Comparison of ENCODE assay signal across 2 cellular contexts in the genomic region with DNA sequence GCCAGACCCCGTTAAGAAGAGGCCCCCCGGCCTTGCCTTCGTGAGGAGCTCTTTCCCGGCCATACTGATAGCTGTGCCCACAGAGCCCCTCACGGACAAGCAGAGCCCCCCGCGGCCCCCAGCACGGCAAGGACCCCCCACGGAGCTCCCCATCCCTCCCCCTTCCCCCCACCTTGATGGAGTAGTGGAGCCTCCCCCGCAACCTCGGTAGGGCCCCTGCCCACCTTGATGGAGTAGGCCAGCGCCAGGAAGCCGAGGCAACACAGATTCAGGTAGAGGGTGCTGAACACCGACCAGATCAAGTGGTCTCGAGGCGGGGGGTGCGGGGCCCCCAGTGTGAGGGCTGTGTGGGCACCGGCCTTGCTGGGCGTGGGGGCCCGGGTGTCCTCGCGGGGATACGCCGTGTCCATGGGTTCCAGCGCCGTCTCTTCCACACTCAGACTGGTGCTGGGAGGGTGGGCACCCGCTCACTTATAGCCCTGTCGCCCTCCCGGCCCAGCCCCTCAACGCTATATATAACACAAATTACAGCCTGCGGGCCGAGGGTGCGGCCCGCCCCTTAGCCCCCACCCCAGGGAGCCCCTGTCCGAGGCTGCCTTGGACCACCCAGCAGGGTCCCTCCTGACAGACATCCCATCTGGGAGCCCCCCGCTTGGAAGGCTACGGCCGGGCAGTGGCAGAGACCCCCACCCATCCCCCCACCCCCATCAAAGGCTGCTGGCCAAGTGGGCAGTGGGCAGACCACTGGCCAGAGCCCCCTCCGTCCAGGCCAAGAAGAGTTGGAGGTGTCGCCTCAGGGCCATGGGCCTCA.
TF ChIP-seq lines count a peak whose summit lies in the region.

Gene IFITM5 (minus strand): TSS at position 446 of the 811 bp plus-strand sequence. CDS start 36 bp downstream, at position 410.

TF ChIP-seq in GM23338, 12 proteins besides CTCF, POLR2A, EP300 and RAD21:
- no peak for TF ChIP-seq JUNB (IDR thresholded peaks at IDR 0.05; ENCODE audit: unreplicated experiment)
- TF ChIP-seq, protein P1, sequence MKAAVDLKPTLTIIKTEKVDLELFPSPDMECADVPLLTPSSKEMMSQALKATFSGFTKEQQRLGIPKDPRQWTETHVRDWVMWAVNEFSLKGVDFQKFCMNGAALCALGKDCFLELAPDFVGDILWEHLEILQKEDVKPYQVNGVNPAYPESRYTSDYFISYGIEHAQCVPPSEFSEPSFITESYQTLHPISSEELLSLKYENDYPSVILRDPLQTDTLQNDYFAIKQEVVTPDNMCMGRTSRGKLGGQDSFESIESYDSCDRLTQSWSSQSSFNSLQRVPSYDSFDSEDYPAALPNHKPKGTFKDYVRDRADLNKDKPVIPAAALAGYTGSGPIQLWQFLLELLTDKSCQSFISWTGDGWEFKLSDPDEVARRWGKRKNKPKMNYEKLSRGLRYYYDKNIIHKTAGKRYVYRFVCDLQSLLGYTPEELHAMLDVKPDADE (IDR thresholded peaks at IDR 0.05), result no peak
- TF ChIP-seq POLR2AphosphoS5 (IDR thresholded peaks at IDR 0.05; ENCODE audit: low read depth), result no peak
- TF ChIP-seq ZNF114 (CRISPR knock-in tag; IDR thresholded peaks at IDR 0.05), result no peak
- no peak for TF ChIP-seq EZH2 (IDR thresholded peaks at IDR 0.05; ENCODE audit: low read depth, unreplicated experiment)
- TF ChIP-seq, protein P2, sequence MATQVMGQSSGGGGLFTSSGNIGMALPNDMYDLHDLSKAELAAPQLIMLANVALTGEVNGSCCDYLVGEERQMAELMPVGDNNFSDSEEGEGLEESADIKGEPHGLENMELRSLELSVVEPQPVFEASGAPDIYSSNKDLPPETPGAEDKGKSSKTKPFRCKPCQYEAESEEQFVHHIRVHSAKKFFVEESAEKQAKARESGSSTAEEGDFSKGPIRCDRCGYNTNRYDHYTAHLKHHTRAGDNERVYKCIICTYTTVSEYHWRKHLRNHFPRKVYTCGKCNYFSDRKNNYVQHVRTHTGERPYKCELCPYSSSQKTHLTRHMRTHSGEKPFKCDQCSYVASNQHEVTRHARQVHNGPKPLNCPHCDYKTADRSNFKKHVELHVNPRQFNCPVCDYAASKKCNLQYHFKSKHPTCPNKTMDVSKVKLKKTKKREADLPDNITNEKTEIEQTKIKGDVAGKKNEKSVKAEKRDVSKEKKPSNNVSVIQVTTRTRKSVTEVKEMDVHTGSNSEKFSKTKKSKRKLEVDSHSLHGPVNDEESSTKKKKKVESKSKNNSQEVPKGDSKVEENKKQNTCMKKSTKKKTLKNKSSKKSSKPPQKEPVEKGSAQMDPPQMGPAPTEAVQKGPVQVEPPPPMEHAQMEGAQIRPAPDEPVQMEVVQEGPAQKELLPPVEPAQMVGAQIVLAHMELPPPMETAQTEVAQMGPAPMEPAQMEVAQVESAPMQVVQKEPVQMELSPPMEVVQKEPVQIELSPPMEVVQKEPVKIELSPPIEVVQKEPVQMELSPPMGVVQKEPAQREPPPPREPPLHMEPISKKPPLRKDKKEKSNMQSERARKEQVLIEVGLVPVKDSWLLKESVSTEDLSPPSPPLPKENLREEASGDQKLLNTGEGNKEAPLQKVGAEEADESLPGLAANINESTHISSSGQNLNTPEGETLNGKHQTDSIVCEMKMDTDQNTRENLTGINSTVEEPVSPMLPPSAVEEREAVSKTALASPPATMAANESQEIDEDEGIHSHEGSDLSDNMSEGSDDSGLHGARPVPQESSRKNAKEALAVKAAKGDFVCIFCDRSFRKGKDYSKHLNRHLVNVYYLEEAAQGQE (IDR thresholded peaks at IDR 0.05; ENCODE audit: unreplicated experiment), result no peak
- TF ChIP-seq CREB1 (CRISPR knock-in tag; IDR thresholded peaks at IDR 0.05; ENCODE audit: low read depth), result no peak

TF ChIP-seq in H1, 55 proteins besides CTCF, POLR2A, EP300 and RAD21:
- TF ChIP-seq BACH1 (IDR thresholded peaks at IDR 0.05; ENCODE audit: low read length), result no peak
- TF ChIP-seq, protein P3, sequence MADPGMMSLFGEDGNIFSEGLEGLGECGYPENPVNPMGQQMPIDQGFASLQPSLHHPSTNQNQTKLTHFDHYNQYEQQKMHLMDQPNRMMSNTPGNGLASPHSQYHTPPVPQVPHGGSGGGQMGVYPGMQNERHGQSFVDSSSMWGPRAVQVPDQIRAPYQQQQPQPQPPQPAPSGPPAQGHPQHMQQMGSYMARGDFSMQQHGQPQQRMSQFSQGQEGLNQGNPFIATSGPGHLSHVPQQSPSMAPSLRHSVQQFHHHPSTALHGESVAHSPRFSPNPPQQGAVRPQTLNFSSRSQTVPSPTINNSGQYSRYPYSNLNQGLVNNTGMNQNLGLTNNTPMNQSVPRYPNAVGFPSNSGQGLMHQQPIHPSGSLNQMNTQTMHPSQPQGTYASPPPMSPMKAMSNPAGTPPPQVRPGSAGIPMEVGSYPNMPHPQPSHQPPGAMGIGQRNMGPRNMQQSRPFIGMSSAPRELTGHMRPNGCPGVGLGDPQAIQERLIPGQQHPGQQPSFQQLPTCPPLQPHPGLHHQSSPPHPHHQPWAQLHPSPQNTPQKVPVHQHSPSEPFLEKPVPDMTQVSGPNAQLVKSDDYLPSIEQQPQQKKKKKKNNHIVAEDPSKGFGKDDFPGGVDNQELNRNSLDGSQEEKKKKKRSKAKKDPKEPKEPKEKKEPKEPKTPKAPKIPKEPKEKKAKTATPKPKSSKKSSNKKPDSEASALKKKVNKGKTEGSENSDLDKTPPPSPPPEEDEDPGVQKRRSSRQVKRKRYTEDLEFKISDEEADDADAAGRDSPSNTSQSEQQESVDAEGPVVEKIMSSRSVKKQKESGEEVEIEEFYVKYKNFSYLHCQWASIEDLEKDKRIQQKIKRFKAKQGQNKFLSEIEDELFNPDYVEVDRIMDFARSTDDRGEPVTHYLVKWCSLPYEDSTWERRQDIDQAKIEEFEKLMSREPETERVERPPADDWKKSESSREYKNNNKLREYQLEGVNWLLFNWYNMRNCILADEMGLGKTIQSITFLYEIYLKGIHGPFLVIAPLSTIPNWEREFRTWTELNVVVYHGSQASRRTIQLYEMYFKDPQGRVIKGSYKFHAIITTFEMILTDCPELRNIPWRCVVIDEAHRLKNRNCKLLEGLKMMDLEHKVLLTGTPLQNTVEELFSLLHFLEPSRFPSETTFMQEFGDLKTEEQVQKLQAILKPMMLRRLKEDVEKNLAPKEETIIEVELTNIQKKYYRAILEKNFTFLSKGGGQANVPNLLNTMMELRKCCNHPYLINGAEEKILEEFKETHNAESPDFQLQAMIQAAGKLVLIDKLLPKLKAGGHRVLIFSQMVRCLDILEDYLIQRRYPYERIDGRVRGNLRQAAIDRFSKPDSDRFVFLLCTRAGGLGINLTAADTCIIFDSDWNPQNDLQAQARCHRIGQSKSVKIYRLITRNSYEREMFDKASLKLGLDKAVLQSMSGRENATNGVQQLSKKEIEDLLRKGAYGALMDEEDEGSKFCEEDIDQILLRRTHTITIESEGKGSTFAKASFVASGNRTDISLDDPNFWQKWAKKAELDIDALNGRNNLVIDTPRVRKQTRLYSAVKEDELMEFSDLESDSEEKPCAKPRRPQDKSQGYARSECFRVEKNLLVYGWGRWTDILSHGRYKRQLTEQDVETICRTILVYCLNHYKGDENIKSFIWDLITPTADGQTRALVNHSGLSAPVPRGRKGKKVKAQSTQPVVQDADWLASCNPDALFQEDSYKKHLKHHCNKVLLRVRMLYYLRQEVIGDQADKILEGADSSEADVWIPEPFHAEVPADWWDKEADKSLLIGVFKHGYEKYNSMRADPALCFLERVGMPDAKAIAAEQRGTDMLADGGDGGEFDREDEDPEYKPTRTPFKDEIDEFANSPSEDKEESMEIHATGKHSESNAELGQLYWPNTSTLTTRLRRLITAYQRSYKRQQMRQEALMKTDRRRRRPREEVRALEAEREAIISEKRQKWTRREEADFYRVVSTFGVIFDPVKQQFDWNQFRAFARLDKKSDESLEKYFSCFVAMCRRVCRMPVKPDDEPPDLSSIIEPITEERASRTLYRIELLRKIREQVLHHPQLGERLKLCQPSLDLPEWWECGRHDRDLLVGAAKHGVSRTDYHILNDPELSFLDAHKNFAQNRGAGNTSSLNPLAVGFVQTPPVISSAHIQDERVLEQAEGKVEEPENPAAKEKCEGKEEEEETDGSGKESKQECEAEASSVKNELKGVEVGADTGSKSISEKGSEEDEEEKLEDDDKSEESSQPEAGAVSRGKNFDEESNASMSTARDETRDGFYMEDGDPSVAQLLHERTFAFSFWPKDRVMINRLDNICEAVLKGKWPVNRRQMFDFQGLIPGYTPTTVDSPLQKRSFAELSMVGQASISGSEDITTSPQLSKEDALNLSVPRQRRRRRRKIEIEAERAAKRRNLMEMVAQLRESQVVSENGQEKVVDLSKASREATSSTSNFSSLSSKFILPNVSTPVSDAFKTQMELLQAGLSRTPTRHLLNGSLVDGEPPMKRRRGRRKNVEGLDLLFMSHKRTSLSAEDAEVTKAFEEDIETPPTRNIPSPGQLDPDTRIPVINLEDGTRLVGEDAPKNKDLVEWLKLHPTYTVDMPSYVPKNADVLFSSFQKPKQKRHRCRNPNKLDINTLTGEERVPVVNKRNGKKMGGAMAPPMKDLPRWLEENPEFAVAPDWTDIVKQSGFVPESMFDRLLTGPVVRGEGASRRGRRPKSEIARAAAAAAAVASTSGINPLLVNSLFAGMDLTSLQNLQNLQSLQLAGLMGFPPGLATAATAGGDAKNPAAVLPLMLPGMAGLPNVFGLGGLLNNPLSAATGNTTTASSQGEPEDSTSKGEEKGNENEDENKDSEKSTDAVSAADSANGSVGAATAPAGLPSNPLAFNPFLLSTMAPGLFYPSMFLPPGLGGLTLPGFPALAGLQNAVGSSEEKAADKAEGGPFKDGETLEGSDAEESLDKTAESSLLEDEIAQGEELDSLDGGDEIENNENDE (IDR thresholded peaks at IDR 0.05; ENCODE audit: insufficient replicate concordance, low read length), result no peak
- no peak for TF ChIP-seq ATF3 (IDR thresholded peaks at IDR 0.05; ENCODE audit: insufficient read depth, low read depth, low read length)
- no peak for TF ChIP-seq CBX8 (IDR thresholded peaks at IDR 0.05; ENCODE audit: borderline replicate concordance, low read depth, low read length)
- TF ChIP-seq ZNF274 (IDR thresholded peaks at IDR 0.05; ENCODE audit: borderline replicate concordance, extremely low read depth, low read length), result no peak
- no peak for TF ChIP-seq CHD1 (IDR thresholded peaks at IDR 0.05; ENCODE audit: low read depth, low read length)
- no peak for TF ChIP-seq RXRA (IDR thresholded peaks at IDR 0.05; ENCODE audit: insufficient read depth, low read depth, low read length)
- TF ChIP-seq CEBPB (IDR thresholded peaks at IDR 0.05; ENCODE audit: low read depth, low read length), result no peak
- no peak for TF ChIP-seq E2F6 (IDR thresholded peaks at IDR 0.05)
- TF ChIP-seq EGR1 (IDR thresholded peaks at IDR 0.05; ENCODE audit: borderline replicate concordance, low read depth, low read length), result no peak
- no peak for TF ChIP-seq BCL11A (IDR thresholded peaks at IDR 0.05; ENCODE audit: low read depth in 2 of 2, low read length in 2 of 2)
- no peak for TF ChIP-seq KDM4A (IDR thresholded peaks at IDR 0.05; ENCODE audit: low read depth, low read length, severe bottlenecking)
- no peak for TF ChIP-seq PHF8 (conservative IDR thresholded peaks at IDR 0.05; ENCODE audit: low read depth, low read length)
- no peak for TF ChIP-seq BRCA1 (IDR thresholded peaks at IDR 0.05; ENCODE audit: low read depth, low read length)
- TF ChIP-seq HDAC6 (IDR thresholded peaks at IDR 0.05; ENCODE audit: low read depth, low read length), result no peak
- TF ChIP-seq GTF2F1 (IDR thresholded peaks at IDR 0.05; ENCODE audit: borderline replicate concordance, low read depth, low read length), result no peak
- TF ChIP-seq SIN3A (conservative IDR thresholded peaks at IDR 0.05 in 1 of 2, IDR thresholded peaks at IDR 0.05 in 1 of 2; ENCODE audit: low read depth in 1 of 2, low read length in 2 of 2), result no peak
- TF ChIP-seq SP2 (IDR thresholded peaks at IDR 0.05; ENCODE audit: low read length), result no peak
